Comparison of ENCODE assay signal across 29 cellular contexts in genomic region chr2:81163583-81163982, GRCh38.
A peak's percentile ranks its signal among the peaks of the same experiment; 100 is the strongest.
DNase-seq lines count a peak whose midpoint lies in the region; ATAC-seq, FAIRE-seq and TF ChIP-seq lines count a peak whose summit lies in the region.
"Had no signal": no experiment of that assay in that cellular context is flagged by ENCODE, and none has a peak within 500 bp of the region (broad histone marks: within the 10 kb centered on the region; RNA-seq: fewer than 3 reads in every experiment).

No MANE protein-coding gene starts in this region.

- TF ChIP-seq CTCF in HepG2 (CRISPR knock-in tag; IDR thresholded peaks at IDR 0.05) (no peak), right lobe of liver (IDR thresholded peaks at IDR 0.05) (no peak)

- H3K79me2 ChIP-seq in HepG2 (ENCODE audit: insufficient read depth, low read length), result no peaks in the 10 kb centered on the region

- H3K9me3 ChIP-seq in HepG2 (ENCODE audit: low read length), result peaks cover 21% of the 10 kb centered on the region
- no peaks in the 10 kb centered on the region for H3K9me3 ChIP-seq in right lobe of liver
- H3K9me3 ChIP-seq: BE2C; BLaER1; BLaER1 treated with 17β-estradiol and CSF1 and Interleukin-3, amounts not matched to agents 10 nM and 100 nM; Caco-2 had no signal

- CTCF ChIA-PET in HepG2 (lab: Yijun Ruan, JAX; ENCODE audit: low intra/inter-chr PET ratio, low total read pairs), result no interaction called here

- intact Hi-C loops in HepG2 (cut with micrococcal nuclease; ENCODE audit: unreplicated experiment), result no loop called here
- intact Hi-C loops in right lobe of liver (cut with DNase I), result no loop called here

- no peak overlapping the region for H3K9ac ChIP-seq in HepG2 (ENCODE audit: insufficient read depth, low read depth, low read length)
- H3K9ac ChIP-seq: BLaER1; BLaER1 treated with 17β-estradiol and CSF1 and Interleukin-3, amounts not matched to agents 10 nM and 100 nM had no signal

- H3K27ac ChIP-seq in HepG2 (ENCODE audit: extremely low read length, insufficient read depth, low read length) (no peak overlapping the region), right lobe of liver (no peak overlapping the region)
- H3K27ac ChIP-seq: 22Rv1; A549; BLaER1; BLaER1 treated with 17β-estradiol and CSF1 and Interleukin-3, amounts not matched to agents 10 nM and 100 nM; C4-2B had no signal

- BruUV-seq in HepG2 (replicated peaks; lab: Mats Ljungman, UMichigan), result no TSS peak

- TF ChIP-seq RAD21 in HepG2 (CRISPR knock-in tag; IDR thresholded peaks at IDR 0.05), result no peak

- in situ Hi-C loops in HepG2 (cut with HindIII; ENCODE audit: extremely low pct_ligation_motif_present, low pct_unique_long_range_greater_than_20kb), result no loop called here

- H3K4me3 ChIP-seq in HepG2 (replicated peaks in 1 of 3; ENCODE audit: insufficient read depth in 1 of 3, low read depth in 2 of 3, low read length in 3 of 3), result no peak overlapping the region
- H3K4me3 ChIP-seq in right lobe of liver, result no peak overlapping the region
- H3K4me3 ChIP-seq: A549; BLaER1; BLaER1 treated with 17β-estradiol and CSF1 and Interleukin-3, amounts not matched to agents 10 nM and 100 nM had no signal

- TF ChIP-seq POLR2A in HepG2 (IDR thresholded peaks at IDR 0.05; ENCODE audit: insufficient read depth in 1 of 2, low read depth in 2 of 2, low read length in 2 of 2) (no peak), right lobe of liver (IDR thresholded peaks at IDR 0.05) (no peak)

- no peak for TF ChIP-seq EP300 in HepG2 (IDR thresholded peaks at IDR 0.05; ENCODE audit: low read depth in 2 of 2, low read length in 2 of 2)
- no peak for TF ChIP-seq EP300 in HepG2 (CRISPR knock-in tag; IDR thresholded peaks at IDR 0.05; ENCODE audit: borderline replicate concordance)

- H2AFZ ChIP-seq in HepG2 (ENCODE audit: low read length), result no peak overlapping the region

- no peak for FAIRE-seq in HepG2 (lab: Jason Lieb, UNC)
- FAIRE-seq: A204.1, A549, D721Med had no signal

- no peaks in the 10 kb centered on the region for H4K20me1 ChIP-seq in HepG2 (ENCODE audit: insufficient read depth, low read length)
- H4K20me1 ChIP-seq: BLaER1; BLaER1 treated with 17β-estradiol and CSF1 and Interleukin-3, amounts not matched to agents 10 nM and 100 nM had no signal

- H3K4me2 ChIP-seq in HepG2 (ENCODE audit: low read depth, low read length), result no peak overlapping the region
- H3K4me2 ChIP-seq: A549; BLaER1; BLaER1 treated with 17β-estradiol and CSF1 and Interleukin-3, amounts not matched to agents 10 nM and 100 nM had no signal

- H3K36me3 ChIP-seq in HepG2 (replicated peaks in 1 of 2; ENCODE audit: control insufficient read depth in 1 of 2, insufficient read depth in 2 of 2, low read length in 2 of 2), result no peaks in the 10 kb centered on the region
- no peaks in the 10 kb centered on the region for H3K36me3 ChIP-seq in right lobe of liver
- H3K36me3 ChIP-seq: BE2C; BLaER1; BLaER1 treated with 17β-estradiol and CSF1 and Interleukin-3, amounts not matched to agents 10 nM and 100 nM had no signal

- WGBS in HepG2 (ENCODE audit: low lambda C conversion rate), result 1% methylated on average over 3 of the region's 3 CpGs
- WGBS in right lobe of liver (ENCODE audit: insufficient coverage, low coverage, low lambda C conversion rate, missing lambda C conversion rate), result 45% methylated on average over 3 of the region's 3 CpGs

- H3K27me3 ChIP-seq in HepG2 (ENCODE audit: control insufficient read depth in 1 of 2, insufficient read depth in 2 of 2, low read length in 2 of 2), result no peaks in the 10 kb centered on the region
- H3K27me3 ChIP-seq in right lobe of liver, result no peaks in the 10 kb centered on the region
- H3K27me3 ChIP-seq: BE2C; BLaER1; BLaER1 treated with 17β-estradiol and CSF1 and Interleukin-3, amounts not matched to agents 10 nM and 100 nM had no signal

- ATAC-seq in HepG2 (no peak), right lobe of liver (no peak)
- ATAC-seq: A549; CD8-positive, alpha-beta T cell had no signal

- H3K4me1 ChIP-seq in HepG2 (ENCODE audit: insufficient read depth, low read length), result no peaks in the 10 kb centered on the region
- no peaks in the 10 kb centered on the region for H3K4me1 ChIP-seq in right lobe of liver
- H3K4me1 ChIP-seq: A549; BE2C; BLaER1; BLaER1 treated with 17β-estradiol and CSF1 and Interleukin-3, amounts not matched to agents 10 nM and 100 nM; Caco-2 had no signal

- DNase-seq in HepG2 (ENCODE audit: low spot score) (no peak), right lobe of liver (no peak)
- DNase-seq: 8988T; ACHN; AML-193; BE2C; C1 segment of cervical spinal cord; Caco-2; Calu3; CD4-positive, alpha-beta memory T cell; CD4-positive, alpha-beta T cell; CD4-positive, CD25-positive, alpha-beta regulatory T cell; CD8-positive, alpha-beta memory T cell; CD8-positive, alpha-beta T cell; COR-L47; DMS 273 treated with DMSO at 0.1 percent for 48 hours; DMS153; DMS53; DMS79; DMS79 treated with DMSO at 0.1 percent for 48 hours; DND-41; EL had no signal

- POLR2A ChIA-PET in HepG2 (lab: Yijun Ruan, JAX), result no interaction called here

TF ChIP-seq in HepG2, 621 proteins besides CTCF, POLR2A, EP300 and RAD21:
- TF ChIP-seq ZNF180 (CRISPR knock-in tag; IDR thresholded peaks at IDR 0.05; ENCODE audit: borderline replicate concordance, low read depth) (no peak), MAFK (conservative IDR thresholded peaks at IDR 0.05 in 1 of 2, IDR thresholded peaks at IDR 0.05 in 1 of 2; ENCODE audit: low read length in 2 of 2) (no peak), ATF7 (IDR thresholded peaks at IDR 0.05) (peak; percentile 79), ATF7 (CRISPR knock-in tag; IDR thresholded peaks at IDR 0.05) (no peak), THYN1 (CRISPR knock-in tag; IDR thresholded peaks at IDR 0.05; ENCODE audit: borderline replicate concordance, low read depth) (no peak), CREBL2 (CRISPR knock-in tag; IDR thresholded peaks at IDR 0.05; ENCODE audit: borderline replicate concordance) (no peak), PHB2 (IDR thresholded peaks at IDR 0.05; ENCODE audit: partially characterized antibody) (no peak), ZNF616 (CRISPR knock-in tag; IDR thresholded peaks at IDR 0.05; ENCODE audit: low read depth) (no peak), ZKSCAN1 (IDR thresholded peaks at IDR 0.05; ENCODE audit: low read length) (no peak), ASH2L (IDR thresholded peaks at IDR 0.05; ENCODE audit: insufficient read length, low read depth, low read length) (no peak), THRA (CRISPR knock-in tag; IDR thresholded peaks at IDR 0.05; ENCODE audit: borderline replicate concordance) (no peak), SKIL (CRISPR knock-in tag; IDR thresholded peaks at IDR 0.05; ENCODE audit: borderline replicate concordance) (no peak), CBX5 (CRISPR knock-in tag; IDR thresholded peaks at IDR 0.05; ENCODE audit: borderline replicate concordance) (no peak), ZNF557 (CRISPR knock-in tag; IDR thresholded peaks at IDR 0.05) (no peak), CREB1 (IDR thresholded peaks at IDR 0.05) (peak; percentile 52; the same call in 1 of the 2 replicates), CREB1 (CRISPR knock-in tag; IDR thresholded peaks at IDR 0.05) (no peak), HMG20A (CRISPR knock-in tag; IDR thresholded peaks at IDR 0.05; ENCODE audit: borderline replicate concordance) (no peak), NONO (IDR thresholded peaks at IDR 0.05) (no peak), NONO (CRISPR knock-in tag; conservative IDR thresholded peaks at IDR 0.05) (no peak), MZF1 (CRISPR knock-in tag; IDR thresholded peaks at IDR 0.05; ENCODE audit: borderline replicate concordance) (no peak)
TF ChIP-seq in HepG2: peak in this region for 2.
